18 cellular contexts compared by ENCODE assay signal in the genomic region with DNA sequence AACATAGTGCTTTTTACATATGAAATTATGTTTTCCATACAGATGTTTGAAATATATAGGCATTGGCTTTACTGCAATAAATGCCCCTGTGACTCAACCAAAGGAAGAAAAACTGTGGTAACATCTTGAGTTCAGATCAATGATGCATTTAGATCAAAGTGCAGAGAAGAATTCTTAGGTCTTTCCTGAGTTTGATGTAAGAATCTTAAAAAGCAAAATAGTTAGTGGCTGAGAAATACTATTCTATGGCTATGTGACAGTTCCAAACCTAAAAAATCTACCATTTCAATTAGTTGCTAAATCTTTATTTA.
"Had no signal": no experiment of that assay in that cellular context is flagged by ENCODE, and none has a peak within 500 bp of the region (broad histone marks: within the 10 kb centered on the region; RNA-seq: fewer than 3 reads in every experiment).

No MANE protein-coding gene starts in this region.

- H3K4me1 Mint-ChIP-seq: activated naive CD8-positive, alpha-beta T cell treated with anti-CD3 and anti-CD28 coated beads, Interleukin-2, amount 10 ng/mL, durations not matched to agents 7 days and 5 days; central memory CD8-positive, alpha-beta T cell; nephron progenitor cell had no signal

- H3K27me3 Mint-ChIP-seq: activated naive CD8-positive, alpha-beta T cell treated with anti-CD3 and anti-CD28 coated beads, Interleukin-2, amount 10 ng/mL, durations not matched to agents 7 days and 5 days; central memory CD8-positive, alpha-beta T cell had no signal

- H3K27me3 ChIP-seq: esophagus squamous epithelium, right atrium auricular region, tibial nerve, vagina had no signal

- H3K9me3 ChIP-seq: vagina had no signal

- H3K27ac ChIP-seq: coronary artery, esophagus squamous epithelium, right atrium auricular region, vagina had no signal

- H3K4me3 Mint-ChIP-seq: activated naive CD8-positive, alpha-beta T cell treated with anti-CD3 and anti-CD28 coated beads, Interleukin-2, amount 10 ng/mL, durations not matched to agents 7 days and 5 days; brain; central memory CD8-positive, alpha-beta T cell; nephron progenitor cell had no signal

- H3K4me1 ChIP-seq: esophagus squamous epithelium, right atrium auricular region, vagina had no signal

- H3K4me3 ChIP-seq: coronary artery, esophagus squamous epithelium, right atrium auricular region, tibial nerve, vagina had no signal

- H3K27ac Mint-ChIP-seq: activated naive CD8-positive, alpha-beta T cell treated with anti-CD3 and anti-CD28 coated beads, Interleukin-2, amount 10 ng/mL, durations not matched to agents 7 days and 5 days; brain; nephron progenitor cell had no signal

- H3K36me3 Mint-ChIP-seq: activated naive CD8-positive, alpha-beta T cell treated with anti-CD3 and anti-CD28 coated beads, Interleukin-2, amount 10 ng/mL, durations not matched to agents 7 days and 5 days had no signal

- H3K9me3 Mint-ChIP-seq: activated naive CD8-positive, alpha-beta T cell treated with anti-CD3 and anti-CD28 coated beads, Interleukin-2, amount 10 ng/mL, durations not matched to agents 7 days and 5 days had no signal

- H3K36me3 ChIP-seq: esophagus squamous epithelium, right atrium auricular region, tibial nerve, vagina had no signal

- DNase-seq: activated CD4-positive, alpha-beta T cell treated with anti-CD3 and anti-CD28 coated beads for 1 hour; activated CD4-positive, alpha-beta T cell treated with anti-CD3 and anti-CD28 coated beads, Interleukin-2, amount 50 U/mL, for 4 hours; activated naive CD4-positive, alpha-beta T cell; activated naive CD8-positive, alpha-beta T cell treated with anti-CD3 and anti-CD28 coated beads, Interleukin-2, amount 10 ng/mL, durations not matched to agents 7 days and 5 days; activated T-cell treated with anti-CD3 and anti-CD28 coated beads for 4 hours; esophagus squamous epithelium; hypothalamus; nephron progenitor cell; occipital lobe; stimulated activated CD4-positive, alpha-beta T cell treated with anti-CD3 and anti-CD28 coated beads, Interleukin-4, amount 100 ng/mL, for 24 hours; stimulated activated naive CD4-positive, alpha-beta T cell; substantia nigra had no signal
